Comparison of ENCODE assay signal across 16 cellular contexts in the genomic region with DNA sequence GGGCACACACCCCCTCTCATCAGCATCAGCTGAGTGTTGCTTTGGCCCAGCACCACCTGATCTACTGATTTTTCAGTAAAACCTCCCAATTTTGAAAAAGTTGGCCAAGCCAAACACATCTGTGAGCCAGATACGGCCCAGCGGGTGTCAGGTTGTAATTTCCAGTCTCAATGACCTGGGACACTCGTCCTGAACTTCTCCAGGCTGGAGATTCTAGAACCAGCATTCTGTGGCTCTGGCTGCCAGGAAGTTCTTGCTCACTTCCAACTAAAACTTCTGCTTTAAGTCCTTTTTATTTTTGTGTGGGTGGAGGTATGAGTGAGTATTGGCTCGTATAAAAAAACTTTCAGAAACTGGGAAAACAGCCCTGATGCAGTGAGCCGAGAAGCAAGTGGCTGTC. TPM values are rescaled to one million over a fixed set of nuclear protein-coding genes. Genes with fewer than 3 reads are reported as not detected.
DNase-seq lines count a peak whose midpoint lies in the region; ATAC-seq, FAIRE-seq and TF ChIP-seq lines count a peak whose summit lies in the region.
"Had no signal": no experiment of that assay in that cellular context is flagged by ENCODE, and none has a peak within 500 bp of the region (broad histone marks: within the 10 kb centered on the region; RNA-seq: fewer than 3 reads in every experiment).

No MANE protein-coding gene starts in this region.

- ATAC-seq in Right ventricle myocardium inferior (peak; percentile 24), HG02938 (IDR thresholded peaks at IDR 0.05; ENCODE audit: unreplicated experiment) (no peak), HG03196 (IDR thresholded peaks at IDR 0.05; ENCODE audit: unreplicated experiment) (no peak)
- ATAC-seq in natural killer cell treated with Interleukin-12 subunit alpha and Interleukin-12 subunit beta and Interleukin-15 and Interleukin-18, amount 100 ng/mL, for 72 hours, result no peak
- ATAC-seq: left lobe of liver had no signal

- no peaks in the 10 kb centered on the region for H3K36me3 ChIP-seq in astrocyte (ENCODE audit: insufficient read depth, low read length)
- H3K36me3 ChIP-seq in osteoblast (ENCODE audit: insufficient read depth, low read length), result peaks cover 3% of the 10 kb centered on the region
- no peaks in the 10 kb centered on the region for H3K36me3 ChIP-seq in transverse colon

- H3K4me2 ChIP-seq in astrocyte (ENCODE audit: low read length), result peak overlapping the region; percentile 62
- H3K4me2 ChIP-seq in osteoblast (ENCODE audit: insufficient read depth, low read length), result peak overlapping the region; percentile 47

- peaks cover 11% of the 10 kb centered on the region for H3K4me1 Mint-ChIP-seq in astrocyte (ENCODE audit: low read depth, unreplicated experiment)
- no peaks in the 10 kb centered on the region for H3K4me1 Mint-ChIP-seq in natural killer cell treated with Interleukin-12 subunit alpha and Interleukin-12 subunit beta and Interleukin-15 and Interleukin-18, amount 100 ng/mL, for 72 hours (ENCODE audit: low read depth in 2 of 2)
- H3K4me1 Mint-ChIP-seq: activated B cell treated with CpG ODN at 0.5 μM for 24 hours had no signal

- intact Hi-C loops in Right ventricle myocardium inferior (cut with DNase I), result loop anchor here (5.0 kb wide), 1 partner anchor 37 kb away; no protein-coding TSS in a partner anchor
- intact Hi-C loops in transverse colon (cut with DNase I; ENCODE audit: low total_unique reads), result no loop called here

- no peak overlapping the region for H3K4me3 Mint-ChIP-seq in astrocyte (ENCODE audit: unreplicated experiment)
- H3K4me3 Mint-ChIP-seq in natural killer cell treated with Interleukin-12 subunit alpha and Interleukin-12 subunit beta and Interleukin-15 and Interleukin-18, amount 100 ng/mL, for 72 hours, result no peak overlapping the region
- H3K4me3 Mint-ChIP-seq: activated B cell treated with CpG ODN at 0.5 μM for 24 hours; activated naive CD8-positive, alpha-beta T cell; CD4-positive, alpha-beta T cell had no signal

- TF ChIP-seq CTCF in astrocyte (IDR thresholded peaks at IDR 0.05; ENCODE audit: insufficient read depth, low read depth, low read length) (no peak), osteoblast (IDR thresholded peaks at IDR 0.05; ENCODE audit: extremely low read depth, low read depth, low read length) (no peak), transverse colon (IDR thresholded peaks at IDR 0.05) (no peak)

- peaks cover 14% of the 10 kb centered on the region for H3K27me3 Mint-ChIP-seq in astrocyte (ENCODE audit: low read depth, unreplicated experiment)
- peaks cover 24 to 35% of the 10 kb centered on the region in 2 donors for H3K27me3 Mint-ChIP-seq in natural killer cell treated with Interleukin-12 subunit alpha and Interleukin-12 subunit beta and Interleukin-15 and Interleukin-18, amount 100 ng/mL, for 72 hours

- H3K4me3 ChIP-seq in astrocyte (ENCODE audit: insufficient read depth, low read depth, low read length) (no peak overlapping the region), osteoblast (ENCODE audit: insufficient read depth, low read length) (no peak overlapping the region), transverse colon (no peak overlapping the region)

- no peak for TF ChIP-seq EP300 in transverse colon (IDR thresholded peaks at IDR 0.05; ENCODE audit: low read depth)

- H3K27ac Mint-ChIP-seq in astrocyte (ENCODE audit: unreplicated experiment), result no peak overlapping the region
- H3K27ac Mint-ChIP-seq in natural killer cell treated with Interleukin-12 subunit alpha and Interleukin-12 subunit beta and Interleukin-15 and Interleukin-18, amount 100 ng/mL, for 72 hours, result no peak overlapping the region
- H3K27ac Mint-ChIP-seq: activated B cell treated with CpG ODN at 0.5 μM for 24 hours; activated naive CD8-positive, alpha-beta T cell; CD4-positive, alpha-beta T cell had no signal

- H3K9me3 ChIP-seq in astrocyte (ENCODE audit: insufficient read depth, low read depth, low read length) (no peaks in the 10 kb centered on the region), osteoblast (ENCODE audit: low read depth, low read length) (no peaks in the 10 kb centered on the region), transverse colon (no peaks in the 10 kb centered on the region)

- peaks cover 40% of the 10 kb centered on the region for H3K4me1 ChIP-seq in astrocyte (ENCODE audit: insufficient read depth, low read length)
- peaks cover 49% of the 10 kb centered on the region for H3K4me1 ChIP-seq in osteoblast (ENCODE audit: insufficient read depth, low read length)
- H3K4me1 ChIP-seq in transverse colon, result peaks cover 0 to 11% (median 0%) of the 10 kb centered on the region in 4 donors

- DNase-seq in astrocyte (ENCODE audit: low read depth) (peak; percentile 70), Right ventricle myocardium inferior (ENCODE audit: missing footprints) (no peak), osteoblast (ENCODE audit: insufficient read length, low spot score, missing footprints) (peak; percentile 91), transverse colon (no peak), DMS53 (lab: John Stamatoyannopoulos, UW) (no peak)
- DNase-seq in natural killer cell treated with Interleukin-12 subunit alpha and Interleukin-12 subunit beta and Interleukin-15 and Interleukin-18, amount 100 ng/mL, for 72 hours (ENCODE audit: low spot score), result no peak
- DNase-seq: activated B cell treated with CpG ODN at 0.5 μM for 24 hours; CD4-positive, alpha-beta T cell; glutamatergic neuron; H7; NCI-H2171 had no signal

- H3K27me3 ChIP-seq in astrocyte (ENCODE audit: insufficient read depth, low read length) (no peaks in the 10 kb centered on the region), osteoblast (ENCODE audit: insufficient read depth, low read length) (no peaks in the 10 kb centered on the region), transverse colon (peaks cover 14% of the 10 kb centered on the region)

- H3K9ac ChIP-seq in astrocyte (ENCODE audit: low read length), result peak overlapping the region; percentile 52

- H3K27ac ChIP-seq in astrocyte (ENCODE audit: low read depth, low read length), result peak overlapping the region; percentile 41
- H3K27ac ChIP-seq in osteoblast (ENCODE audit: low read depth, low read length), result peak overlapping the region; percentile 51
- H3K27ac ChIP-seq in transverse colon, result peak overlapping the region; percentile 32 to 56 (median 50)

- no peaks in the 10 kb centered on the region for H3K36me3 Mint-ChIP-seq in astrocyte (ENCODE audit: low read depth, unreplicated experiment)
- H3K36me3 Mint-ChIP-seq in natural killer cell treated with Interleukin-12 subunit alpha and Interleukin-12 subunit beta and Interleukin-15 and Interleukin-18, amount 100 ng/mL, for 72 hours, result no peaks in the 10 kb centered on the region
- H3K36me3 Mint-ChIP-seq: activated naive CD8-positive, alpha-beta T cell had no signal

- TF ChIP-seq POLR2A in transverse colon (IDR thresholded peaks at IDR 0.05), result no peak

- H4K20me1 ChIP-seq in astrocyte (ENCODE audit: insufficient read depth, low read length) (peaks cover 4% of the 10 kb centered on the region), osteoblast (ENCODE audit: insufficient read depth, low read length) (no peaks in the 10 kb centered on the region)

- peaks cover 4% of the 10 kb centered on the region for H3K9me3 Mint-ChIP-seq in astrocyte (ENCODE audit: unreplicated experiment)
- no peaks in the 10 kb centered on the region for H3K9me3 Mint-ChIP-seq in natural killer cell treated with Interleukin-12 subunit alpha and Interleukin-12 subunit beta and Interleukin-15 and Interleukin-18, amount 100 ng/mL, for 72 hours
- H3K9me3 Mint-ChIP-seq: activated B cell treated with CpG ODN at 0.5 μM for 24 hours; CD4-positive, alpha-beta T cell had no signal

- WGBS in transverse colon (ENCODE audit: low coverage in 1 of 2), 2 donors, result 72% methylated on average over 5 of the region's 5 CpGs; no CpG with 5 or more reads in 1 of the 2 donors

- no peak overlapping the region for H2AFZ ChIP-seq in astrocyte (ENCODE audit: low read depth, low read length)
- H2AFZ ChIP-seq in osteoblast (ENCODE audit: low read length), result peak overlapping the region; percentile 52

- FAIRE-seq in astrocyte (lab: Jason Lieb, UNC), result no peak

- in situ Hi-C loops in transverse colon (cut with MboI; ENCODE audit: low pct_ligation_motif_present in 1 of 4, low pct_unique_long_range_greater_than_20kb in 1 of 4, low sequenced_read_pairs in 3 of 4), result no loop called here

- H3K79me2 ChIP-seq in astrocyte (ENCODE audit: insufficient read depth, low read length), result peaks cover 56% of the 10 kb centered on the region
- peaks cover 4% of the 10 kb centered on the region for H3K79me2 ChIP-seq in osteoblast (ENCODE audit: insufficient read depth, low read length)

RNA-seq across cellular contexts. Expression of gene KIAA1755, which starts 5.1 kb away (rescaled TPM):
- total RNA-seq in astrocyte, result 0.77 and 1.1 TPM in 2 replicates
- 7.9 TPM for total RNA-seq in Right ventricle myocardium inferior
- 2.5 and 2.7 TPM in 2 replicates for total RNA-seq in osteoblast
- 10 to 100 TPM in 1 of 4 donors, 1 to 10 TPM in 3; 1.6 to 20.2 (median 3.7) TPM for total RNA-seq in transverse colon
- total RNA-seq in natural killer cell treated with Interleukin-12 subunit alpha and Interleukin-12 subunit beta and Interleukin-15 and Interleukin-18, amount 100 ng/mL, for 72 hours, result not detected
- total RNA-seq: activated B cell treated with CpG ODN at 0.5 μM for 24 hours; CD4-positive, alpha-beta T cell had no signal

RNA-seq across cellular contexts. Expression of gene BPI, which starts 48.6 kb away (rescaled TPM):
- total RNA-seq in astrocyte (not detected in 2 replicates), Right ventricle myocardium inferior (not detected), osteoblast (under 0.01 TPM in 1 of 2 replicates, not detected in the other), transverse colon (not detected)
- not detected for total RNA-seq in natural killer cell treated with Interleukin-12 subunit alpha and Interleukin-12 subunit beta and Interleukin-15 and Interleukin-18, amount 100 ng/mL, for 72 hours
- total RNA-seq: activated B cell treated with CpG ODN at 0.5 μM for 24 hours, H7, HT-29 had no signal

Comparison
In these comparisons a context has a peak if more than half of its experiments do, and no peak if none do; other contexts are left out.
1. DNase-seq: peak in astrocyte (single experiment) and osteoblast (single experiment); none in Right ventricle myocardium inferior (single experiment), transverse colon (single experiment), natural killer cell treated with Interleukin-12 subunit alpha and Interleukin-12 subunit beta and Interleukin-15 and Interleukin-18, amount 100 ng/mL, for 72 hours (single experiment) and DMS53 (single experiment).
2. Peak in every context shown above with its lines, with median percentiles within 50 percentile points of each other: H3K27ac ChIP-seq.